ENCODE assay signal across 41 cellular contexts in genomic region chr15:65034719-65035118, GRCh38. TPM values are rescaled to one million over a fixed set of nuclear protein-coding genes. Genes with fewer than 3 reads are reported as not detected.
"Had no signal": no experiment of that assay in that cellular context is flagged by ENCODE, and none has a peak within 500 bp of the region (broad histone marks: within the 10 kb centered on the region; RNA-seq: fewer than 3 reads in every experiment).

No MANE protein-coding gene starts in this region.

- H3K9me3 Mint-ChIP-seq: activated B cell treated with CpG ODN at 0.5 μM for 24 hours; activated CD4-positive, alpha-beta memory T cell treated with anti-CD3 and anti-CD28 coated beads for 36 hours; activated CD4-positive, alpha-beta T cell treated with anti-CD3 and anti-CD28 coated beads, Interleukin-2, amount 10 ng/mL, durations not matched to agents 7 days and 5 days; activated CD8-positive, alpha-beta T cell treated with anti-CD3 and anti-CD28 coated beads for 36 hours; activated naive CD4-positive, alpha-beta T cell treated with anti-CD3 and anti-CD28 coated beads, Interleukin-2, amount 10 ng/mL, durations not matched to agents 7 days and 5 days; activated naive CD4-positive, alpha-beta T cell treated with anti-CD3 and anti-CD28 coated beads, Interleukin-2, amount 50 U/mL, for 24 hours; activated naive CD8-positive, alpha-beta T cell treated with anti-CD3 and anti-CD28 coated beads, Interleukin-2, amount 10 ng/mL, durations not matched to agents 7 days and 5 days; activated naive CD8-positive, alpha-beta T cell treated with anti-CD3 and anti-CD28 coated beads, Interleukin-2, amount 50 U/mL, for 24 hours; activated T-cell treated with anti-CD3 and anti-CD28 coated beads, Interleukin-2, amount 50 U/mL, for 4 hours; activated T-cell treated with anti-CD3 and anti-CD28 coated beads, Interleukin-2, amount 50 U/mL, for 72 hours; activated T-helper 1 cell treated with anti-CD3 and anti-CD28 coated beads, Interleukin-12 subunit alpha, Interleukin-12 subunit beta, Interleukin-2, Interleukin-4 antibody, amounts not matched to agents 30 ng/mL and 10 ng/mL and 1 ng/mL, durations not matched to agents 14 hours and 24 hours and 36 hours; activated T-helper 17 cell treated with anti-CD3 and anti-CD28 coated beads, Interleukin-2, amount 50 U/mL, for 72 hours; central memory CD8-positive, alpha-beta T cell; T-helper 1 cell treated with Interleukin-12 subunit alpha and Interleukin-12 subunit beta and Interleukin-4 antibody, amounts not matched to agents 30 μg/mL and 1 μg/mL, for 36 hours; T-helper 2 cell treated with Interferon-gamma antibody and Interleukin-4, amounts not matched to agents 5 μg/mL and 100 μg/mL, for 36 hours had no signal

- H3K36me3 Mint-ChIP-seq: activated CD4-positive, alpha-beta memory T cell treated with anti-CD3 and anti-CD28 coated beads for 36 hours; activated naive CD4-positive, alpha-beta T cell treated with anti-CD3 and anti-CD28 coated beads, Interleukin-2, amount 10 ng/mL, durations not matched to agents 7 days and 5 days; activated naive CD4-positive, alpha-beta T cell treated with anti-CD3 and anti-CD28 coated beads, Interleukin-2, amount 50 U/mL, for 24 hours; activated naive CD8-positive, alpha-beta T cell; activated naive CD8-positive, alpha-beta T cell treated with anti-CD3 and anti-CD28 coated beads, Interleukin-2, amount 10 ng/mL, durations not matched to agents 7 days and 5 days; brain had no signal

- DNase-seq: activated B cell treated with CpG ODN at 0.5 μM for 24 hours; activated CD4-positive, alpha-beta memory T cell treated with anti-CD3 and anti-CD28 coated beads for 36 hours; activated CD4-positive, alpha-beta T cell treated with anti-CD3 and anti-CD28 coated beads for 1 hour; activated CD4-positive, alpha-beta T cell treated with anti-CD3 and anti-CD28 coated beads for 36 hours; activated CD4-positive, alpha-beta T cell treated with anti-CD3 and anti-CD28 coated beads for 48 hours; activated CD4-positive, alpha-beta T cell treated with anti-CD3 and anti-CD28 coated beads, Interleukin-2, amount 10 ng/mL, durations not matched to agents 7 days and 5 days; activated CD4-positive, alpha-beta T cell treated with anti-CD3 and anti-CD28 coated beads, Interleukin-2, amount 50 U/mL, for 4 hours; activated CD8-positive, alpha-beta memory T cell treated with anti-CD3 and anti-CD28 coated beads, Interleukin-2, amount 50 U/mL, for 4 hours; activated CD8-positive, alpha-beta T cell treated with anti-CD3 and anti-CD28 coated beads for 36 hours; activated effector memory CD4-positive, alpha-beta T cell treated with anti-CD3 and anti-CD28 coated beads, Interleukin-2, amount 50 U/mL, for 16 hours; activated gamma-delta T cell treated with Interleukin-2 at 50 U/mL for 16 hours; activated naive CD4-positive, alpha-beta T cell; activated naive CD4-positive, alpha-beta T cell treated with anti-CD3 and anti-CD28 coated beads, Interleukin-2, amount 10 ng/mL, durations not matched to agents 7 days and 5 days; activated naive CD8-positive, alpha-beta T cell treated with anti-CD3 and anti-CD28 coated beads, Interleukin-2, amount 10 ng/mL, durations not matched to agents 7 days and 5 days; activated naive CD8-positive, alpha-beta T cell treated with anti-CD3 and anti-CD28 coated beads, Interleukin-2, amount 50 U/mL, for 24 hours; activated T-cell treated with anti-CD3 and anti-CD28 coated beads for 4 hours; activated T-cell treated with anti-CD3 and anti-CD28 coated beads, Interleukin-2, amount 50 U/mL, for 1 hour; activated T-cell treated with anti-CD3 and anti-CD28 coated beads, Interleukin-2, amount 50 U/mL, for 4 hours; activated T-cell treated with anti-CD3 and anti-CD28 coated beads, Interleukin-2, amount 50 U/mL, for 72 hours; amygdala; anterior cingulate cortex; caudate nucleus; cerebellar nuclear complex; T-helper 1 cell; T-helper 2 cell; T-helper 9 cell had no signal

- H3K27me3 ChIP-seq: ascending aorta, cardiac muscle cell had no signal

- H3K9me3 ChIP-seq: ascending aorta had no signal

- H3K4me1 Mint-ChIP-seq: activated T-helper 17 cell treated with anti-CD3 and anti-CD28 coated beads, Interleukin-2, amount 50 U/mL, for 72 hours had no signal

- H3K4me1 ChIP-seq: ascending aorta had no signal

- H3K27me3 Mint-ChIP-seq: activated CD4-positive, alpha-beta T cell treated with anti-CD3 and anti-CD28 coated beads for 36 hours had no signal

- H3K4me3 Mint-ChIP-seq: activated B cell treated with CpG ODN at 0.5 μM for 24 hours; activated CD4-positive, alpha-beta memory T cell treated with anti-CD3 and anti-CD28 coated beads for 36 hours; activated CD4-positive, alpha-beta T cell treated with anti-CD3 and anti-CD28 coated beads for 36 hours; activated CD4-positive, alpha-beta T cell treated with anti-CD3 and anti-CD28 coated beads, Interleukin-2, amount 10 ng/mL, durations not matched to agents 7 days and 5 days; activated CD8-positive, alpha-beta T cell treated with anti-CD3 and anti-CD28 coated beads for 36 hours; activated naive CD4-positive, alpha-beta T cell treated with anti-CD3 and anti-CD28 coated beads, Interleukin-2, amount 10 ng/mL, durations not matched to agents 7 days and 5 days; activated naive CD4-positive, alpha-beta T cell treated with anti-CD3 and anti-CD28 coated beads, Interleukin-2, amount 50 U/mL, for 24 hours; activated naive CD8-positive, alpha-beta T cell; activated naive CD8-positive, alpha-beta T cell treated with anti-CD3 and anti-CD28 coated beads, Interleukin-2, amount 10 ng/mL, durations not matched to agents 7 days and 5 days; activated naive CD8-positive, alpha-beta T cell treated with anti-CD3 and anti-CD28 coated beads, Interleukin-2, amount 50 U/mL, for 24 hours; activated T-cell treated with anti-CD3 and anti-CD28 coated beads, Interleukin-2, amount 50 U/mL, for 4 hours; activated T-cell treated with anti-CD3 and anti-CD28 coated beads, Interleukin-2, amount 50 U/mL, for 72 hours; activated T-helper 1 cell treated with anti-CD3 and anti-CD28 coated beads, Interleukin-12 subunit alpha, Interleukin-12 subunit beta, Interleukin-2, Interleukin-4 antibody, amounts not matched to agents 30 ng/mL and 10 ng/mL and 1 ng/mL, durations not matched to agents 14 hours and 24 hours and 36 hours; activated T-helper 17 cell treated with anti-CD3 and anti-CD28 coated beads, Interleukin-2, amount 50 U/mL, for 72 hours; central memory CD8-positive, alpha-beta T cell; T-helper 1 cell treated with Interleukin-12 subunit alpha and Interleukin-12 subunit beta and Interleukin-4 antibody, amounts not matched to agents 30 μg/mL and 1 μg/mL, for 36 hours; T-helper 2 cell treated with Interferon-gamma antibody and Interleukin-4, amounts not matched to agents 5 μg/mL and 100 μg/mL, for 36 hours had no signal

- H3K27ac Mint-ChIP-seq: activated B cell treated with CpG ODN at 0.5 μM for 24 hours; activated CD4-positive, alpha-beta memory T cell treated with anti-CD3 and anti-CD28 coated beads for 36 hours; activated CD4-positive, alpha-beta T cell treated with anti-CD3 and anti-CD28 coated beads for 36 hours; activated CD4-positive, alpha-beta T cell treated with anti-CD3 and anti-CD28 coated beads, Interleukin-2, amount 10 ng/mL, durations not matched to agents 7 days and 5 days; activated CD8-positive, alpha-beta T cell treated with anti-CD3 and anti-CD28 coated beads for 36 hours; activated naive CD4-positive, alpha-beta T cell treated with anti-CD3 and anti-CD28 coated beads, Interleukin-2, amount 10 ng/mL, durations not matched to agents 7 days and 5 days; activated naive CD4-positive, alpha-beta T cell treated with anti-CD3 and anti-CD28 coated beads, Interleukin-2, amount 50 U/mL, for 24 hours; activated naive CD8-positive, alpha-beta T cell; activated naive CD8-positive, alpha-beta T cell treated with anti-CD3 and anti-CD28 coated beads, Interleukin-2, amount 10 ng/mL, durations not matched to agents 7 days and 5 days; activated naive CD8-positive, alpha-beta T cell treated with anti-CD3 and anti-CD28 coated beads, Interleukin-2, amount 50 U/mL, for 24 hours; activated T-cell treated with anti-CD3 and anti-CD28 coated beads, Interleukin-2, amount 50 U/mL, for 72 hours; activated T-helper 1 cell treated with anti-CD3 and anti-CD28 coated beads, Interleukin-12 subunit alpha, Interleukin-12 subunit beta, Interleukin-2, Interleukin-4 antibody, amounts not matched to agents 30 ng/mL and 10 ng/mL and 1 ng/mL, durations not matched to agents 14 hours and 24 hours and 36 hours; activated T-helper 17 cell treated with anti-CD3 and anti-CD28 coated beads, Interleukin-2, amount 50 U/mL, for 72 hours; T-helper 1 cell treated with Interleukin-12 subunit alpha and Interleukin-12 subunit beta and Interleukin-4 antibody, amounts not matched to agents 30 μg/mL and 1 μg/mL, for 36 hours; T-helper 2 cell treated with Interferon-gamma antibody and Interleukin-4, amounts not matched to agents 5 μg/mL and 100 μg/mL, for 36 hours had no signal

- H3K36me3 ChIP-seq: ascending aorta, cardiac muscle cell had no signal

- ATAC-seq: activated CD4-positive, alpha-beta T cell treated with anti-CD3 and anti-CD28 coated beads for 36 hours; activated CD4-positive, CD25-positive, alpha-beta regulatory T cell treated with anti-CD3 and anti-CD28 coated beads, Interleukin-2, amount 50 U/mL, for 24 hours; activated CD8-positive, alpha-beta T cell treated with anti-CD3 and anti-CD28 coated beads for 36 hours; activated naive CD8-positive, alpha-beta T cell treated with anti-CD3 and anti-CD28 coated beads, Interleukin-2, amount 50 U/mL, for 24 hours; activated T-cell treated with anti-CD3 and anti-CD28 coated beads, Interleukin-2, amount 50 U/mL, for 4 hours; activated T-cell treated with anti-CD3 and anti-CD28 coated beads, Interleukin-2, amount 50 U/mL, for 72 hours; activated T-helper 17 cell treated with anti-CD3 and anti-CD28 coated beads, Interleukin-2, amount 50 U/mL, for 72 hours had no signal

- H3K4me3 ChIP-seq: ascending aorta, cardiac muscle cell had no signal

- FAIRE-seq: bronchial epithelial cell, TTC549 had no signal

- H3K27ac ChIP-seq: ascending aorta, cardiac muscle cell had no signal

RNA-seq across cellular contexts. Expression of gene SLC51B, which starts 10.5 kb away (rescaled TPM):
- total RNA-seq: activated B cell treated with CpG ODN at 0.5 μM for 24 hours; activated CD4-positive, alpha-beta memory T cell treated with anti-CD3 and anti-CD28 coated beads for 36 hours; activated CD4-positive, alpha-beta T cell treated with anti-CD3 and anti-CD28 coated beads for 36 hours; activated CD4-positive, alpha-beta T cell treated with anti-CD3 and anti-CD28 coated beads, Interleukin-2, amount 10 ng/mL, durations not matched to agents 7 days and 5 days; activated CD8-positive, alpha-beta memory T cell treated with anti-CD3 and anti-CD28 coated beads for 36 hours; activated CD8-positive, alpha-beta T cell treated with anti-CD3 and anti-CD28 coated beads for 36 hours; activated naive CD8-positive, alpha-beta T cell treated with anti-CD3 and anti-CD28 coated beads, Interleukin-2, amount 10 ng/mL, durations not matched to agents 7 days and 5 days; activated T-cell treated with anti-CD3 and anti-CD28 coated beads, Interleukin-2, amount 50 U/mL, for 4 hours; activated T-cell treated with anti-CD3 and anti-CD28 coated beads, Interleukin-2, amount 50 U/mL, for 72 hours; activated T-helper 1 cell treated with anti-CD3 and anti-CD28 coated beads, Interleukin-12 subunit alpha, Interleukin-12 subunit beta, Interleukin-2, Interleukin-4 antibody, amounts not matched to agents 30 ng/mL and 10 ng/mL and 1 ng/mL, durations not matched to agents 14 hours and 24 hours and 36 hours; activated T-helper 17 cell treated with anti-CD3 and anti-CD28 coated beads, Interleukin-2, amount 50 U/mL, for 72 hours; ascending aorta; bronchial epithelial cell; cardiac muscle cell; chondrocyte had no signal
- polyA plus RNA-seq: cardiac muscle cell had no signal

RNA-seq across cellular contexts. Expression of gene RASL12, which starts 33.1 kb away (rescaled TPM):
- total RNA-seq: activated B cell treated with CpG ODN at 0.5 μM for 24 hours; activated CD4-positive, alpha-beta memory T cell treated with anti-CD3 and anti-CD28 coated beads for 36 hours; activated CD4-positive, alpha-beta T cell treated with anti-CD3 and anti-CD28 coated beads for 36 hours; activated CD4-positive, alpha-beta T cell treated with anti-CD3 and anti-CD28 coated beads, Interleukin-2, amount 10 ng/mL, durations not matched to agents 7 days and 5 days; activated CD8-positive, alpha-beta memory T cell treated with anti-CD3 and anti-CD28 coated beads for 36 hours; activated CD8-positive, alpha-beta T cell treated with anti-CD3 and anti-CD28 coated beads for 36 hours; activated naive CD8-positive, alpha-beta T cell treated with anti-CD3 and anti-CD28 coated beads, Interleukin-2, amount 10 ng/mL, durations not matched to agents 7 days and 5 days; activated T-cell treated with anti-CD3 and anti-CD28 coated beads, Interleukin-2, amount 50 U/mL, for 4 hours; activated T-cell treated with anti-CD3 and anti-CD28 coated beads, Interleukin-2, amount 50 U/mL, for 72 hours; activated T-helper 1 cell treated with anti-CD3 and anti-CD28 coated beads, Interleukin-12 subunit alpha, Interleukin-12 subunit beta, Interleukin-2, Interleukin-4 antibody, amounts not matched to agents 30 ng/mL and 10 ng/mL and 1 ng/mL, durations not matched to agents 14 hours and 24 hours and 36 hours; activated T-helper 17 cell treated with anti-CD3 and anti-CD28 coated beads, Interleukin-2, amount 50 U/mL, for 72 hours; bronchial epithelial cell had no signal

RNA-seq across cellular contexts. Expression of gene KBTBD13, which starts 41.8 kb away (rescaled TPM):
- total RNA-seq: activated B cell treated with CpG ODN at 0.5 μM for 24 hours; activated CD4-positive, alpha-beta memory T cell treated with anti-CD3 and anti-CD28 coated beads for 36 hours; activated CD4-positive, alpha-beta T cell treated with anti-CD3 and anti-CD28 coated beads for 36 hours; activated CD4-positive, alpha-beta T cell treated with anti-CD3 and anti-CD28 coated beads, Interleukin-2, amount 10 ng/mL, durations not matched to agents 7 days and 5 days; activated CD8-positive, alpha-beta memory T cell treated with anti-CD3 and anti-CD28 coated beads for 36 hours; activated CD8-positive, alpha-beta T cell treated with anti-CD3 and anti-CD28 coated beads for 36 hours; activated naive CD8-positive, alpha-beta T cell treated with anti-CD3 and anti-CD28 coated beads, Interleukin-2, amount 10 ng/mL, durations not matched to agents 7 days and 5 days; activated T-cell treated with anti-CD3 and anti-CD28 coated beads, Interleukin-2, amount 50 U/mL, for 4 hours; activated T-cell treated with anti-CD3 and anti-CD28 coated beads, Interleukin-2, amount 50 U/mL, for 72 hours; activated T-helper 1 cell treated with anti-CD3 and anti-CD28 coated beads, Interleukin-12 subunit alpha, Interleukin-12 subunit beta, Interleukin-2, Interleukin-4 antibody, amounts not matched to agents 30 ng/mL and 10 ng/mL and 1 ng/mL, durations not matched to agents 14 hours and 24 hours and 36 hours; activated T-helper 17 cell treated with anti-CD3 and anti-CD28 coated beads, Interleukin-2, amount 50 U/mL, for 72 hours; bronchial epithelial cell; chondrocyte had no signal
